In genomic region chr20:41316602-41317535, GRCh38 we compare ENCODE assay signal across 8 cellular contexts. TPM values are rescaled to one million over a fixed set of nuclear protein-coding genes. Genes with fewer than 3 reads are reported as not detected.
DNase-seq lines count a peak whose midpoint lies in the region; ATAC-seq and TF ChIP-seq lines count a peak whose summit lies in the region.

No MANE protein-coding gene starts in this region.

- H3K27me3 ChIP-seq in SU-DHL-6 (ENCODE audit: low read length) (no peaks in the 10 kb centered on the region), heart left ventricle (no peaks in the 10 kb centered on the region)

- H2AFZ ChIP-seq in SU-DHL-6 (ENCODE audit: low read depth, low read length, severe bottlenecking): peak overlapping the region; percentile 64

- H3K4me2 ChIP-seq in SU-DHL-6 (ENCODE audit: low read depth, low read length, poor library complexity, severe bottlenecking): peak overlapping the region; percentile 72

- peaks cover 11% of the 10 kb centered on the region; the same call in 1 of the 2 replicates for H3F3A ChIP-seq in SU-DHL-6 (ENCODE audit: insufficient read depth)

- no peaks in the 10 kb centered on the region for H3K9me3 ChIP-seq in SU-DHL-6 (ENCODE audit: insufficient read depth, low read length)
- H3K9me3 ChIP-seq in heart left ventricle: no peaks in the 10 kb centered on the region

- H3K9ac ChIP-seq in SU-DHL-6 (ENCODE audit: low read length): peak overlapping the region; percentile 66

- no peak for TF ChIP-seq POLR2A in heart left ventricle (IDR thresholded peaks at IDR 0.05)

- DNase-seq in DMS53 (lab: John Stamatoyannopoulos, UW) (peak; percentile 75), HuH-7 (ENCODE audit: low spot score) (peak; percentile 88), heart left ventricle (peak; percentile 84 to 91 (median 85)), posterior vena cava (ENCODE audit: low spot score) (peak; percentile 93), ureter (ENCODE audit: low spot score) (peak; percentile 86)
- DNase-seq in activated naive CD8-positive, alpha-beta T cell treated with anti-CD3 and anti-CD28 coated beads, Interleukin-2, amount 50 U/mL, for 16 hours (ENCODE audit: low read depth, low spot score): peak; percentile 60

- H3K79me2 ChIP-seq in SU-DHL-6 (ENCODE audit: insufficient read depth, low read length): no peaks in the 10 kb centered on the region

- TF ChIP-seq CTCF in SU-DHL-6 (IDR thresholded peaks at IDR 0.05; ENCODE audit: insufficient read depth, low read length, poor library complexity, severe bottlenecking) (no peak), heart left ventricle (IDR thresholded peaks at IDR 0.05) (no peak)

- intact Hi-C loops in heart left ventricle (cut with DNase I) (loop anchor here in 8 of 10 donors (1.0 to 5.0 kb wide), 10 partner anchors 45 to 180 kb away; partner anchors contain the start of gene PLCG1 (in 1 of the 8)), posterior vena cava (cut with DNase I) (loop anchor here (2.0 to 10.0 kb wide), 3 partner anchors 14 to 72 kb away; no protein-coding TSS in a partner anchor)

- peak overlapping the region; percentile 52; the same call in 1 of the 2 replicates for H3K27ac ChIP-seq in SU-DHL-6 (ENCODE audit: low read depth, low read length)
- H3K27ac ChIP-seq in heart left ventricle: peak overlapping the region; percentile 67 to 94 (median 90)

- H3K36me3 ChIP-seq in SU-DHL-6 (ENCODE audit: low read length) (no peaks in the 10 kb centered on the region), heart left ventricle (peaks cover 0 to 6% (median 0%) of the 10 kb centered on the region in 9 donors)

- WGBS in heart left ventricle, 4 donors: 2 to 3% (median 2%) methylated on average over 31 to 63 of the region's 63 CpGs

- no peaks in the 10 kb centered on the region for H3K9me2 ChIP-seq in SU-DHL-6 (replicated peaks; ENCODE audit: insufficient read depth, low read length)

- no peaks in the 10 kb centered on the region for H4K20me1 ChIP-seq in SU-DHL-6 (ENCODE audit: low read depth, low read length)

- peaks cover 7 to 48% (median 33%) of the 10 kb centered on the region in 12 donors for H3K4me1 ChIP-seq in heart left ventricle

- ATAC-seq in GM21529 (IDR thresholded peaks at IDR 0.05; ENCODE audit: unreplicated experiment) (peak; percentile 62), heart left ventricle (peak; percentile 29 to 73 (median 64))

- H3K4me3 ChIP-seq in SU-DHL-6 (ENCODE audit: insufficient read depth, low read length, poor library complexity, severe bottlenecking): peak overlapping the region; percentile 82
- H3K4me3 ChIP-seq in heart left ventricle: peak overlapping the region; percentile 52 to 95 (median 86)

RNA-seq across cellular contexts. Expression of gene ZHX3, which starts 0.7 kb away (rescaled TPM):
- total RNA-seq in heart left ventricle (10 to 100 TPM; 26.3 to 43.9 (median 33.1) TPM), posterior vena cava (10 to 100 TPM; 88.2 to 92.9 TPM), ureter (49.3 TPM)
- 10 to 100 TPM; 10.9 to 17.2 TPM for polyA plus RNA-seq in heart left ventricle

RNA-seq across cellular contexts. Expression of gene LPIN3, which starts 23.8 kb away (rescaled TPM):
- total RNA-seq in heart left ventricle: 10 to 100 TPM; 13.2 to 24.1 (median 19.0) TPM
- polyA plus RNA-seq in heart left ventricle: 10 to 100 TPM; 12.8 to 23.1 TPM
- 10 to 100 TPM; 12.7 to 17.6 TPM for total RNA-seq in posterior vena cava
- 30.4 TPM for total RNA-seq in ureter

RNA-seq across cellular contexts. Expression of gene EMILIN3, which starts 49.7 kb away (rescaled TPM):
- total RNA-seq in heart left ventricle (1 to 10 TPM in 8 of 9 donors, under 1 TPM in 1; 0.24 to 9.3 (median 2.2) TPM), posterior vena cava (1 to 10 TPM; 1.4 to 2.3 TPM), ureter (2.0 TPM)
- polyA plus RNA-seq in heart left ventricle: 1 to 10 TPM; 1.2 to 3.3 TPM

Comparison
In these comparisons a context has a peak if more than half of its experiments do, and no peak if none do; other contexts are left out.
1. Peak in every context shown above with its lines: DNase-seq, ATAC-seq, H3K4me3 ChIP-seq and H3K27ac ChIP-seq.